In genomic region chr19:4584670-4585460, GRCh38 we compare ENCODE assay signal across 10 cellular contexts. TPM values are rescaled to one million over a fixed set of nuclear protein-coding genes. Genes with fewer than 3 reads are reported as not detected.
A peak's percentile ranks its signal among the peaks of the same experiment; 100 is the strongest.
DNase-seq lines count a peak whose midpoint lies in the region; ATAC-seq, FAIRE-seq and TF ChIP-seq lines count a peak whose summit lies in the region.
"Had no signal": no experiment of that assay in that cellular context is flagged by ENCODE, and none has a peak within 500 bp of the region (broad histone marks: within the 10 kb centered on the region; RNA-seq: fewer than 3 reads in every experiment).

No MANE protein-coding gene starts in this region.

- CTCF ChIA-PET in activated CD4-positive, alpha-beta T cell treated with anti-CD3 and anti-CD28 coated beads for 36 hours (lab: Charles Lee) = interaction anchor here (0.6 to 1.6 kb wide), 6 partner anchors 9 to 341 kb away, joined by 3 to 6 read pairs (median 3); no protein-coding TSS in a partner anchor
- CTCF ChIA-PET in CD4-positive, alpha-beta memory T cell (lab: Charles Lee; ENCODE audit: partially characterized antibody) = interaction anchor here (1.0 to 1.1 kb wide), 2 partner anchors 8 to 52 kb away, joined by 3 to 4 read pairs; no protein-coding TSS in a partner anchor

- peaks cover 11% of the 10 kb centered on the region for H3K4me1 ChIP-seq in CD4-positive, alpha-beta memory T cell (ENCODE audit: insufficient read depth, low read length)

- no peak for ATAC-seq in activated CD4-positive, alpha-beta T cell treated with anti-CD3 and anti-CD28 coated beads for 36 hours
- no peak for ATAC-seq in HG03045 (IDR thresholded peaks at IDR 0.05; ENCODE audit: unreplicated experiment)

- POLR2A ChIA-PET in activated CD4-positive, alpha-beta T cell treated with anti-CD3 and anti-CD28 coated beads for 36 hours (lab: Charles Lee) = interaction anchor here (0.5 kb wide), 1 partner anchor 39 kb away, joined by 3 read pairs; no protein-coding TSS in a partner anchor
- POLR2A ChIA-PET in CD4-positive, alpha-beta memory T cell (lab: Charles Lee; ENCODE audit: partially characterized antibody) = no interaction called here

- peaks cover 7% of the 10 kb centered on the region for H3K4me1 Mint-ChIP-seq in activated CD4-positive, alpha-beta T cell treated with anti-CD3 and anti-CD28 coated beads for 36 hours
- H3K4me1 Mint-ChIP-seq in CD4-positive, alpha-beta memory T cell = peaks cover 4 to 15% (median 7%) of the 10 kb centered on the region in 4 donors

- FAIRE-seq in GM12892 (lab: Jason Lieb, UNC) = no peak
- FAIRE-seq: colon, TTC549 had no signal

- H3K9me3 Mint-ChIP-seq in activated CD4-positive, alpha-beta T cell treated with anti-CD3 and anti-CD28 coated beads for 36 hours (ENCODE audit: low read depth) = no peaks in the 10 kb centered on the region
- peaks cover 0 to 3% (median 0%) of the 10 kb centered on the region in 8 donors for H3K9me3 Mint-ChIP-seq in CD4-positive, alpha-beta memory T cell

- H3K27ac Mint-ChIP-seq in activated CD4-positive, alpha-beta T cell treated with anti-CD3 and anti-CD28 coated beads for 36 hours = no peak overlapping the region
- no peak overlapping the region for H3K27ac Mint-ChIP-seq in CD4-positive, alpha-beta memory T cell

- no peaks in the 10 kb centered on the region for H3K9me3 ChIP-seq in CD4-positive, alpha-beta memory T cell (ENCODE audit: control insufficient read depth in 1 of 2, low read length in 2 of 2)

- peak overlapping the region; percentile 39 for H3K4me3 ChIP-seq in epithelial cell of esophagus (ENCODE audit: low read length)
- H3K4me3 ChIP-seq in CD4-positive, alpha-beta memory T cell (ENCODE audit: low read length in 2 of 2) = no peak overlapping the region

- no peak overlapping the region for H3K4me3 Mint-ChIP-seq in activated CD4-positive, alpha-beta T cell treated with anti-CD3 and anti-CD28 coated beads for 36 hours
- H3K4me3 Mint-ChIP-seq in CD4-positive, alpha-beta memory T cell = peak overlapping the region in 1 of 8 donors; percentile 20

- peaks cover 36% of the 10 kb centered on the region for H3K27me3 Mint-ChIP-seq in activated CD4-positive, alpha-beta T cell treated with anti-CD3 and anti-CD28 coated beads for 36 hours
- H3K27me3 Mint-ChIP-seq in CD4-positive, alpha-beta memory T cell = peaks cover 29 to 34% of the 10 kb centered on the region in 2 donors

- intact Hi-C loops in activated CD4-positive, alpha-beta T cell treated with anti-CD3 and anti-CD28 coated beads for 36 hours (cut with DNase I, micrococcal nuclease) = no loop called here
- intact Hi-C loops in CD4-positive, alpha-beta memory T cell (cut with micrococcal nuclease) = no loop called here

- H3K27ac ChIP-seq in CD4-positive, alpha-beta memory T cell (ENCODE audit: low read depth, low read length) = no peak overlapping the region

- H3K27me3 ChIP-seq in CD4-positive, alpha-beta memory T cell (ENCODE audit: insufficient read depth, low read length) = peaks cover 11% of the 10 kb centered on the region

- no peak for TF ChIP-seq CTCF in epithelial cell of esophagus (IDR thresholded peaks at IDR 0.05; ENCODE audit: insufficient read depth, low read depth, low read length, missing control alignments)

- DNase-seq in GM12892 (ENCODE audit: insufficient read length) = peak; percentile 25
- DNase-seq in NCI-H774 (lab: John Stamatoyannopoulos, UW) = peak; percentile 9
- no peak for DNase-seq in epithelial cell of esophagus (ENCODE audit: low read depth)
- DNase-seq in retina = peak; percentile 74
- DNase-seq in activated CD4-positive, alpha-beta T cell treated with anti-CD3 and anti-CD28 coated beads for 36 hours = no peak
- no peak for DNase-seq in hippocampal formation (lab: John Stamatoyannopoulos, UW)
- no peak for DNase-seq in CD4-positive, alpha-beta memory T cell

- H3K36me3 ChIP-seq in CD4-positive, alpha-beta memory T cell (ENCODE audit: insufficient read depth, low read length) = no peaks in the 10 kb centered on the region

- TF ChIP-seq POLR2A in GM12892 (IDR thresholded peaks at IDR 0.05; ENCODE audit: low read depth, low read length) = no peak

- no peaks in the 10 kb centered on the region for H3K36me3 Mint-ChIP-seq in activated CD4-positive, alpha-beta T cell treated with anti-CD3 and anti-CD28 coated beads for 36 hours (ENCODE audit: low read depth)
- H3K36me3 Mint-ChIP-seq in CD4-positive, alpha-beta memory T cell = no peaks in the 10 kb centered on the region

RNA-seq across cellular contexts. Expression of gene SEMA6B, which starts 25.4 kb away (rescaled TPM):
- not detected for polyA plus RNA-seq in GM12892 (2012; ENCODE audit: missing spikeins)
- total RNA-seq in activated CD4-positive, alpha-beta T cell treated with anti-CD3 and anti-CD28 coated beads for 36 hours = not detected
- 1 to 10 TPM; 2.4 to 2.7 TPM for total RNA-seq in CD4-positive, alpha-beta memory T cell
- not detected for polyA plus RNA-seq in CD4-positive, alpha-beta memory T cell

RNA-seq across cellular contexts. Expression of gene LRG1, which starts 45.0 kb away (rescaled TPM):
- polyA plus RNA-seq in GM12892 (2012; ENCODE audit: missing spikeins) = 2.8 TPM
- under 1 TPM; 0.35 to 0.57 TPM for total RNA-seq in activated CD4-positive, alpha-beta T cell treated with anti-CD3 and anti-CD28 coated beads for 36 hours
- not detected for total RNA-seq in CD4-positive, alpha-beta memory T cell
- under 1 TPM; 0.09 to 0.17 TPM for polyA plus RNA-seq in CD4-positive, alpha-beta memory T cell

RNA-seq across cellular contexts. Expression of gene PLIN5, which starts 49.8 kb away (rescaled TPM):
- 0.32 TPM for polyA plus RNA-seq in GM12892 (2012; ENCODE audit: missing spikeins)
- total RNA-seq in activated CD4-positive, alpha-beta T cell treated with anti-CD3 and anti-CD28 coated beads for 36 hours = not detected
- 1 to 10 TPM; 1.4 to 2.2 TPM for total RNA-seq in CD4-positive, alpha-beta memory T cell
- under 1 TPM in 1 of 2 donors, not detected in 1; 0.28 TPM for polyA plus RNA-seq in CD4-positive, alpha-beta memory T cell

RNA-seq across cellular contexts. Expression of gene TNFAIP8L1, which starts 54.5 kb away (rescaled TPM):
- 6.7 TPM for polyA plus RNA-seq in GM12892 (2012; ENCODE audit: missing spikeins)
- 10 to 100 TPM; 14.1 to 15.4 TPM for total RNA-seq in activated CD4-positive, alpha-beta T cell treated with anti-CD3 and anti-CD28 coated beads for 36 hours
- 10 to 100 TPM; 16.2 to 17.2 TPM for total RNA-seq in CD4-positive, alpha-beta memory T cell
- 10 to 100 TPM in 1 of 2 donors, 1 to 10 TPM in 1; 3.7 to 11.1 TPM for polyA plus RNA-seq in CD4-positive, alpha-beta memory T cell

Comparison
In these comparisons a context has a peak if more than half of its experiments do, and no peak if none do; other contexts are left out.
1. DNase-seq: peak in GM12892 (single experiment), NCI-H774 (single experiment) and retina (single experiment); none in epithelial cell of esophagus (single experiment), activated CD4-positive, alpha-beta T cell treated with anti-CD3 and anti-CD28 coated beads for 36 hours (single experiment), hippocampal formation (0 of 2) and CD4-positive, alpha-beta memory T cell (0 of 5).